In genomic region chrX:37905436-37906147, GRCh38 we compare ENCODE assay signal across 8 cellular contexts. TPM values are rescaled to one million over a fixed set of nuclear protein-coding genes. Genes with fewer than 3 reads are reported as not detected.
DNase-seq lines count a peak whose midpoint lies in the region; ATAC-seq, FAIRE-seq and TF ChIP-seq lines count a peak whose summit lies in the region.

No MANE protein-coding gene starts in this region.

- no peaks in the 10 kb centered on the region for H3K27me3 Mint-ChIP-seq in chondrocyte (ENCODE audit: low read depth)

- no peak overlapping the region for H3K27ac Mint-ChIP-seq in chondrocyte (ENCODE audit: unreplicated experiment)

- peaks cover 14% of the 10 kb centered on the region for H3K4me1 Mint-ChIP-seq in chondrocyte (ENCODE audit: low read depth)

- FAIRE-seq in HTR-8/SVneo (lab: Jason Lieb, UNC) = no peak

- H3K9me3 Mint-ChIP-seq in chondrocyte (ENCODE audit: low read depth) = peaks cover 7% of the 10 kb centered on the region

- peak overlapping the region; percentile 63 for H3K4me3 Mint-ChIP-seq in chondrocyte (ENCODE audit: unreplicated experiment)

- no peak for ATAC-seq in HG03108 (IDR thresholded peaks at IDR 0.05; ENCODE audit: unreplicated experiment)

- TF ChIP-seq CTCF in GM12874 (IDR thresholded peaks at IDR 0.05; ENCODE audit: insufficient read depth, low read depth, low read length) (0 out of 2 replicates have a peak, but pooled peaks have one; percentile 11), chondrocyte (IDR thresholded peaks at IDR 0.05) (peak; percentile 70)

- DNase-seq in NCI-H2171 treated with DMSO at 0.1 percent for 48 hours (lab: John Stamatoyannopoulos, UW) = peak; percentile 39
- peak; percentile 66 for DNase-seq in chondrocyte (ENCODE audit: low spot score)
- DNase-seq in myocyte (ENCODE audit: low read depth) = peak; percentile 27
- no peak for DNase-seq in mesenteric fat pad (ENCODE audit: low spot score)
- DNase-seq in HTR-8/SVneo (ENCODE audit: insufficient read length, low spot score) = no peak
- DNase-seq in AML-193 (lab: John Stamatoyannopoulos, UW) = no peak

- no peaks in the 10 kb centered on the region for H3K36me3 Mint-ChIP-seq in chondrocyte (ENCODE audit: low read depth)

RNA-seq across cellular contexts. Expression of gene DYNLT3, which starts 58.2 kb away (rescaled TPM):
- total RNA-seq in chondrocyte (31.5 to 36.5 TPM (median 35.8 TPM) in 3 replicates), myocyte (57.0 and 61.2 TPM in 2 replicates), mesenteric fat pad (30.0 TPM)
- 73.0 TPM for polyA plus RNA-seq in myocyte (2012)

Comparison
In these comparisons a context has a peak if more than half of its experiments do, and no peak if none do; other contexts are left out.
1. DNase-seq: peak in NCI-H2171 treated with DMSO at 0.1 percent for 48 hours (single experiment), chondrocyte (single experiment) and myocyte (single experiment); none in mesenteric fat pad (single experiment), HTR-8/SVneo (single experiment) and AML-193 (0 of 2).